In genomic region chr15:78049691-78050440, GRCh38 we compare ENCODE assay signal across 9 cellular contexts. TPM values are rescaled to one million over a fixed set of nuclear protein-coding genes. Genes with fewer than 3 reads are reported as not detected.
A peak's percentile ranks its signal among the peaks of the same experiment; 100 is the strongest.
DNase-seq lines count a peak whose midpoint lies in the region; ATAC-seq lines count a peak whose summit lies in the region.
"Had no signal": no experiment of that assay in that cellular context is flagged by ENCODE, and none has a peak within 500 bp of the region (broad histone marks: within the 10 kb centered on the region; RNA-seq: fewer than 3 reads in every experiment).

No MANE protein-coding gene starts in this region.

- no peaks in the 10 kb centered on the region for H3K9me3 ChIP-seq in muscle layer of colon (ENCODE audit: low read length)

- peaks cover 62% of the 10 kb centered on the region for H3K4me1 ChIP-seq in muscle layer of colon (ENCODE audit: insufficient read depth, low read length)

- peak overlapping the region; percentile 10 for H3K27ac ChIP-seq in muscle layer of colon (ENCODE audit: low read depth, low read length)

- peaks cover 26% of the 10 kb centered on the region for H3K36me3 ChIP-seq in muscle layer of colon (ENCODE audit: insufficient read depth, low read length)

- ATAC-seq in GM21528 (IDR thresholded peaks at IDR 0.05; ENCODE audit: low FRiP score, unreplicated experiment) = peak; percentile 78

- H3K4me3 ChIP-seq in muscle layer of colon (ENCODE audit: low read depth in 1 of 2, low read length in 2 of 2) = no peak overlapping the region

- no peaks in the 10 kb centered on the region for H3K27me3 ChIP-seq in muscle layer of colon (ENCODE audit: control insufficient read depth in 1 of 2, insufficient read depth in 2 of 2, low read length in 2 of 2)

- no peak overlapping the region for H3K9ac ChIP-seq in muscle layer of colon (ENCODE audit: low read length)

- DNase-seq in GF-D8 (lab: John Stamatoyannopoulos, UW) (peak; percentile 96), LHCN-M2 (ENCODE audit: low read depth) (peak; percentile 83), COR-L47 (lab: John Stamatoyannopoulos, UW) (no peak), 8988T (no peak), cerebellum (ENCODE audit: low spot score) (no peak)
- peak; percentile 64 for DNase-seq in activated naive CD4-positive, alpha-beta T cell treated with anti-CD3 and anti-CD28 coated beads, Interleukin-2, amount 50 U/mL, for 16 hours

RNA-seq across cellular contexts. Expression of gene TBC1D2B, which starts 27.6 kb away (rescaled TPM):
- 26.9 and 30.6 TPM in 2 replicates for total RNA-seq in LHCN-M2 (2014; rRNA removed)
- polyA plus RNA-seq in LHCN-M2 (2012) = 25.5 TPM
- total RNA-seq in cerebellum = 18.3 TPM

RNA-seq across cellular contexts. Expression of gene SH2D7, which starts 42.5 kb away (rescaled TPM):
- not detected in 2 replicates for total RNA-seq in LHCN-M2 (2014; rRNA removed)
- 0.04 TPM for polyA plus RNA-seq in LHCN-M2 (2012)
- not detected for total RNA-seq in cerebellum
- total RNA-seq: lower leg skin had no signal

Comparison
In these comparisons a context has a peak if more than half of its experiments do, and no peak if none do; other contexts are left out.
1. DNase-seq: peak in GF-D8 (single experiment), LHCN-M2 (single experiment) and activated naive CD4-positive, alpha-beta T cell treated with anti-CD3 and anti-CD28 coated beads, Interleukin-2, amount 50 U/mL, for 16 hours (single experiment); none in COR-L47 (single experiment), 8988T (single experiment) and cerebellum (single experiment).